Comparison of ENCODE assay signal across 8 cellular contexts in genomic region chr5:150411245-150411979, GRCh38. TPM values are rescaled to one million over a fixed set of nuclear protein-coding genes. Genes with fewer than 3 reads are reported as not detected.
DNase-seq lines count a peak whose midpoint lies in the region; ATAC-seq lines count a peak whose summit lies in the region.

No MANE protein-coding gene starts in this region.

- DNase-seq in GDM1 (lab: John Stamatoyannopoulos, UW) (peak; percentile 79), M059J (ENCODE audit: low read depth) (peak; percentile 15), activated T-cell treated with anti-CD3 and anti-CD28 coated beads for 1 hour (ENCODE audit: low read depth) (peak; percentile 49), head of caudate nucleus (peak in 28 of 42 donors; percentile 10 to 65 (median 41)), GM19238 (ENCODE audit: insufficient read length, low spot score) (no peak)
- peak; percentile 45 to 61 for DNase-seq in stimulated activated CD4-positive, alpha-beta T cell treated with anti-CD3 and anti-CD28 coated beads, Interleukin-15, amount 100 ng/mL, for 48 hours (ENCODE audit: low read depth in 2 of 2)

- intact Hi-C loops in head of caudate nucleus (cut with DNase I) = no loop called here

- ATAC-seq in HG03342 (IDR thresholded peaks at IDR 0.05; ENCODE audit: unreplicated experiment) = no peak
- ATAC-seq in HG03135 (IDR thresholded peaks at IDR 0.05; ENCODE audit: unreplicated experiment) = no peak

RNA-seq across cellular contexts. Expression of gene CD74, which starts 1.3 kb away (rescaled TPM):
- total RNA-seq in M059J (2014; rRNA removed; shearing (Covaris generic)) = 1.8 and 6.0 TPM in 2 replicates

RNA-seq across cellular contexts. Expression of gene RPS14, which starts 38.1 kb away (rescaled TPM):
- 1,412 and 1,643 TPM in 2 replicates for total RNA-seq in M059J (2014; rRNA removed; shearing (Covaris generic))

RNA-seq across cellular contexts. Expression of gene TCOF1, which starts 53.9 kb away (rescaled TPM):
- total RNA-seq in M059J (2014; rRNA removed; shearing (Covaris generic)) = 21.4 and 33.7 TPM in 2 replicates
